Comparison of ENCODE assay signal across 1 cellular context in genomic region chr6:35731736-35732532, GRCh38.
TF ChIP-seq lines count a peak whose summit lies in the region.

No MANE protein-coding gene starts in this region.

TF ChIP-seq in HepG2, 621 proteins besides CTCF, POLR2A, EP300 and RAD21 (continued from another document and continues in another):
- TF ChIP-seq, protein P1, sequence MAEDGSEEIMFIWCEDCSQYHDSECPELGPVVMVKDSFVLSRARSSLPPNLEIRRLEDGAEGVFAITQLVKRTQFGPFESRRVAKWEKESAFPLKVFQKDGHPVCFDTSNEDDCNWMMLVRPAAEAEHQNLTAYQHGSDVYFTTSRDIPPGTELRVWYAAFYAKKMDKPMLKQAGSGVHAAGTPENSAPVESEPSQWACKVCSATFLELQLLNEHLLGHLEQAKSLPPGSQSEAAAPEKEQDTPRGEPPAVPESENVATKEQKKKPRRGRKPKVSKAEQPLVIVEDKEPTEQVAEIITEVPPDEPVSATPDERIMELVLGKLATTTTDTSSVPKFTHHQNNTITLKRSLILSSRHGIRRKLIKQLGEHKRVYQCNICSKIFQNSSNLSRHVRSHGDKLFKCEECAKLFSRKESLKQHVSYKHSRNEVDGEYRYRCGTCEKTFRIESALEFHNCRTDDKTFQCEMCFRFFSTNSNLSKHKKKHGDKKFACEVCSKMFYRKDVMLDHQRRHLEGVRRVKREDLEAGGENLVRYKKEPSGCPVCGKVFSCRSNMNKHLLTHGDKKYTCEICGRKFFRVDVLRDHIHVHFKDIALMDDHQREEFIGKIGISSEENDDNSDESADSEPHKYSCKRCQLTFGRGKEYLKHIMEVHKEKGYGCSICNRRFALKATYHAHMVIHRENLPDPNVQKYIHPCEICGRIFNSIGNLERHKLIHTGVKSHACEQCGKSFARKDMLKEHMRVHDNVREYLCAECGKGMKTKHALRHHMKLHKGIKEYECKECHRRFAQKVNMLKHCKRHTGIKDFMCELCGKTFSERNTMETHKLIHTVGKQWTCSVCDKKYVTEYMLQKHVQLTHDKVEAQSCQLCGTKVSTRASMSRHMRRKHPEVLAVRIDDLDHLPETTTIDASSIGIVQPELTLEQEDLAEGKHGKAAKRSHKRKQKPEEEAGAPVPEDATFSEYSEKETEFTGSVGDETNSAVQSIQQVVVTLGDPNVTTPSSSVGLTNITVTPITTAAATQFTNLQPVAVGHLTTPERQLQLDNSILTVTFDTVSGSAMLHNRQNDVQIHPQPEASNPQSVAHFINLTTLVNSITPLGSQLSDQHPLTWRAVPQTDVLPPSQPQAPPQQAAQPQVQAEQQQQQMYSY (CRISPR knock-in tag; IDR thresholded peaks at IDR 0.05) = peak; percentile 57; the same call in 1 of the 2 replicates
- TF ChIP-seq ZNF883 (CRISPR knock-in tag; IDR thresholded peaks at IDR 0.05; ENCODE audit: not compliant biosample characterization) (no peak), DMAP1 (CRISPR knock-in tag; IDR thresholded peaks at IDR 0.05) (peak; percentile 98), HOXA5 (CRISPR knock-in tag; IDR thresholded peaks at IDR 0.05) (peak; percentile 81; the same call in 1 of the 2 replicates), MLLT10 (CRISPR knock-in tag; IDR thresholded peaks at IDR 0.05) (no peak), ZFX (CRISPR knock-in tag; IDR thresholded peaks at IDR 0.05; ENCODE audit: low read depth) (peak; percentile 85), GATA4 (IDR thresholded peaks at IDR 0.05; ENCODE audit: borderline replicate concordance, low read depth) (no peak; the same call in 1 of the 2 replicates), ZMAT3 (CRISPR knock-in tag; conservative IDR thresholded peaks at IDR 0.05) (0 out of 2 replicates have a peak, but pooled peaks have one; percentile 34), TAF1 (CRISPR knock-in tag; IDR thresholded peaks at IDR 0.05) (peak; percentile 80; the same call in 1 of the 2 replicates), ZNF609 (CRISPR knock-in tag; IDR thresholded peaks at IDR 0.05; ENCODE audit: borderline replicate concordance) (peak; percentile 50; the same call in 1 of the 2 replicates), ZNF337 (CRISPR knock-in tag; IDR thresholded peaks at IDR 0.05; ENCODE audit: borderline replicate concordance, low read depth) (no peak), PBX3 (CRISPR knock-in tag; IDR thresholded peaks at IDR 0.05; ENCODE audit: borderline replicate concordance) (no peak), HDAC6 (IDR thresholded peaks at IDR 0.05; ENCODE audit: low read depth, low read length) (no peak), ZEB1 (IDR thresholded peaks at IDR 0.05; ENCODE audit: insufficient replicate concordance, low read depth) (no peak), CREB3 (CRISPR knock-in tag; IDR thresholded peaks at IDR 0.05) (no peak), SMAD9 (CRISPR knock-in tag; IDR thresholded peaks at IDR 0.05) (no peak), ERF (CRISPR knock-in tag; IDR thresholded peaks at IDR 0.05) (peak; percentile 71), ZNF768 (CRISPR knock-in tag; IDR thresholded peaks at IDR 0.05) (peak; percentile 59; the same call in 1 of the 2 replicates), ARNTL (CRISPR knock-in tag; IDR thresholded peaks at IDR 0.05) (peak; percentile 44; the same call in 1 of the 2 replicates), ELK4 (CRISPR knock-in tag; IDR thresholded peaks at IDR 0.05; ENCODE audit: borderline replicate concordance) (no peak), CC2D1A (CRISPR knock-in tag; IDR thresholded peaks at IDR 0.05) (no peak), SNAPC2 (CRISPR knock-in tag; IDR thresholded peaks at IDR 0.05) (peak; percentile 66; the same call in 1 of the 2 replicates), MATR3 (CRISPR knock-in tag; IDR thresholded peaks at IDR 0.05) (no peak), ZNF672 (CRISPR knock-in tag; IDR thresholded peaks at IDR 0.05) (no peak), BHLHE40 (IDR thresholded peaks at IDR 0.05; ENCODE audit: low read length) (peak; percentile 98), ZNF619 (CRISPR knock-in tag; IDR thresholded peaks at IDR 0.05) (peak; percentile 24; the same call in 1 of the 2 replicates), ZNF468 (CRISPR knock-in tag; IDR thresholded peaks at IDR 0.05) (peak; percentile 91), MLXIP (CRISPR knock-in tag; IDR thresholded peaks at IDR 0.05; ENCODE audit: borderline replicate concordance) (no peak), ZNF333 (CRISPR knock-in tag; IDR thresholded peaks at IDR 0.05; ENCODE audit: borderline replicate concordance) (peak; percentile 38; the same call in 1 of the 2 replicates), MAX (IDR thresholded peaks at IDR 0.05) (peak; percentile 91), ZBTB7A (CRISPR knock-in tag; IDR thresholded peaks at IDR 0.05) (peak; percentile 54), SIX1 (CRISPR knock-in tag; IDR thresholded peaks at IDR 0.05; ENCODE audit: borderline replicate concordance) (0 out of 2 replicates have a peak, but pooled peaks have one; percentile 25), MEF2D (CRISPR knock-in tag; IDR thresholded peaks at IDR 0.05) (peak; percentile 36), ZNF207 (IDR thresholded peaks at IDR 0.05; ENCODE audit: borderline replicate concordance) (no peak), ZSCAN12 (CRISPR knock-in tag; IDR thresholded peaks at IDR 0.05) (no peak), CBFB (CRISPR knock-in tag; IDR thresholded peaks at IDR 0.05) (peak; percentile 23; the same call in 1 of the 2 replicates), HNF4A (CRISPR knock-in tag; IDR thresholded peaks at IDR 0.05) (peak; percentile 47; the same call in 1 of the 2 replicates), KDM5A (IDR thresholded peaks at IDR 0.05; ENCODE audit: borderline replicate concordance, low read length) (peak; percentile 73; the same call in 1 of the 2 replicates), REPIN1 (CRISPR knock-in tag; IDR thresholded peaks at IDR 0.05; ENCODE audit: borderline replicate concordance, low read depth) (no peak; the same call in 1 of the 2 replicates)
- TF ChIP-seq, protein P2, sequence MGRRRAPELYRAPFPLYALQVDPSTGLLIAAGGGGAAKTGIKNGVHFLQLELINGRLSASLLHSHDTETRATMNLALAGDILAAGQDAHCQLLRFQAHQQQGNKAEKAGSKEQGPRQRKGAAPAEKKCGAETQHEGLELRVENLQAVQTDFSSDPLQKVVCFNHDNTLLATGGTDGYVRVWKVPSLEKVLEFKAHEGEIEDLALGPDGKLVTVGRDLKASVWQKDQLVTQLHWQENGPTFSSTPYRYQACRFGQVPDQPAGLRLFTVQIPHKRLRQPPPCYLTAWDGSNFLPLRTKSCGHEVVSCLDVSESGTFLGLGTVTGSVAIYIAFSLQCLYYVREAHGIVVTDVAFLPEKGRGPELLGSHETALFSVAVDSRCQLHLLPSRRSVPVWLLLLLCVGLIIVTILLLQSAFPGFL (CRISPR knock-in tag; IDR thresholded peaks at IDR 0.05) = no peak
